ENCODE assay signal across 8 cellular contexts in the genomic region with DNA sequence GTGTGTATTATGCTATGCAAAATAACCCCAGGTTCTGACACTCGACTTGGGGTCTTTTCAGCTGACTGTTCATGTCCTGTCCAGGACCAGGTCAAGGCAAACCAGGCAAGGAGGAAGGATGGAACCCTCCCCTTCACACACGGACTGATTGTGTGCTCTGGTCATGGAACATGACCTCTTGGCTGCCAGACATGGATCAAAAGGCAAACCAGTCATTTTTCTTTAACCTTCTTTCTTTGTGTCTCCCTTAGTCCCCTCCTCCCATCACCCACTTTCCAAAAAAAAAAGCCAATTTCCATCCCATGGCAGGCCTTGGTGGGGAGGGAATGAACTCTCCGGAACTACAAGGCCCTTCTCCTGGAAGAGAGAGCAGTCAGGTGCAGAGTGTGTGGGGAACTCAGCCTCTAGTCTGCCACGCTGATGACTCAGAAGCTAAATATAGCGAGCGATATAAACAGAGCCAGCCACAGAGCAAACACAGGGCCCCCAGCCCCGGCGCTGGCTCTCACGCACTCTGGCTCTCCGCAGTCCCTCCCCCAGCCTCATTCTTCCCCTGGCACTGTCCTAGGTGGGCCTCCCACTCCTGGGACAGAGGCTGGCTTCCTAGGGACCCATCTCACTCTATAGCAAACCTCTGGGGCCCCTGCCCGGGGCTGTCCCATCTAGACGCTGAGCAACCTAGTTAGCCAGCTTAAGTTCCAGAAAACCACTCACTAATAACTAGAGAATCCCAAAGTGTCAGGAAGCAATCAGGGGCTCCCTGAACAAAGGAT. TPM values are rescaled to one million over a fixed set of nuclear protein-coding genes. Genes with fewer than 3 reads are reported as not detected.
DNase-seq lines count a peak whose midpoint lies in the region; ATAC-seq and TF ChIP-seq lines count a peak whose summit lies in the region.

No MANE protein-coding gene starts in this region.

- peak; percentile 99 for ATAC-seq in DND-41 (ENCODE audit: insufficient read depth, low read depth)
- ATAC-seq in GM21717 (IDR thresholded peaks at IDR 0.05; ENCODE audit: unreplicated experiment): peak; percentile 71
- ATAC-seq in activated T-cell treated with anti-CD3 and anti-CD28 coated beads, Interleukin-2, amount 50 U/mL, for 72 hours (replicated peaks in 1 of 2): peak; percentile 98 to 99

- TF ChIP-seq CTCF in DND-41 (IDR thresholded peaks at IDR 0.05; ENCODE audit: borderline replicate concordance, extremely low read depth, low read length, poor library complexity, severe bottlenecking) (no peak), testis (IDR thresholded peaks at IDR 0.05) (no peak)

- no peaks in the 10 kb centered on the region for H3K9me3 Mint-ChIP-seq in activated T-cell treated with anti-CD3 and anti-CD28 coated beads, Interleukin-2, amount 50 U/mL, for 72 hours

- no peaks in the 10 kb centered on the region for H4K20me1 ChIP-seq in DND-41 (ENCODE audit: insufficient read depth, low read length)

- peak overlapping the region; percentile 83 to 84 for H3K4me3 Mint-ChIP-seq in activated T-cell treated with anti-CD3 and anti-CD28 coated beads, Interleukin-2, amount 50 U/mL, for 72 hours

- H3K27me3 Mint-ChIP-seq in activated T-cell treated with anti-CD3 and anti-CD28 coated beads, Interleukin-2, amount 50 U/mL, for 72 hours (ENCODE audit: low read depth): no peaks in the 10 kb centered on the region

- WGBS in testis, 2 donors: 22 to 44% methylated on average over 12 of the region's 12 CpGs

- H3K4me1 ChIP-seq in DND-41 (ENCODE audit: insufficient read depth, low read length) (peaks cover 26% of the 10 kb centered on the region), neuron (ENCODE audit: insufficient read depth, low read length) (peaks cover 21% of the 10 kb centered on the region), testis (peaks cover 64% of the 10 kb centered on the region)

- H2AFZ ChIP-seq in DND-41 (ENCODE audit: low read depth, low read length): no peak overlapping the region
- peak overlapping the region; percentile 6 for H2AFZ ChIP-seq in neuron (ENCODE audit: low read depth, low read length)

- H3K27me3 ChIP-seq in DND-41 (ENCODE audit: insufficient read depth, low read length, poor library complexity) (no peaks in the 10 kb centered on the region), neuron (ENCODE audit: insufficient read depth, low read length) (no peaks in the 10 kb centered on the region), testis (no peaks in the 10 kb centered on the region)

- peaks cover 0 to 3% of the 10 kb centered on the region in 2 donors for H3K36me3 Mint-ChIP-seq in activated T-cell treated with anti-CD3 and anti-CD28 coated beads, Interleukin-2, amount 50 U/mL, for 72 hours (ENCODE audit: insufficient read depth in 2 of 2)

- no peaks in the 10 kb centered on the region for H3K79me2 ChIP-seq in DND-41 (ENCODE audit: insufficient read depth, low read length)

- H3K36me3 ChIP-seq in DND-41 (ENCODE audit: insufficient read depth, low read length) (no peaks in the 10 kb centered on the region), neuron (ENCODE audit: insufficient read depth, low read length) (peaks cover 3% of the 10 kb centered on the region), testis (ENCODE audit: low read depth, missing control alignments) (no peaks in the 10 kb centered on the region)

- H3K4me2 ChIP-seq in DND-41 (ENCODE audit: insufficient read depth, low read length): peak overlapping the region; percentile 4; the same call in 1 of the 2 replicates

- peak overlapping the region; percentile 65; the same call in 1 of the 2 replicates for H3K27ac ChIP-seq in DND-41 (ENCODE audit: low read length)
- peak overlapping the region; percentile 75 to 84 for H3K27ac ChIP-seq in testis

- no peak for TF ChIP-seq POLR2A in testis (IDR thresholded peaks at IDR 0.05)

- no peaks in the 10 kb centered on the region for H3K9me3 ChIP-seq in DND-41 (ENCODE audit: insufficient read depth, low read length, severe bottlenecking)
- no peaks in the 10 kb centered on the region for H3K9me3 ChIP-seq in neuron (ENCODE audit: low read length)
- H3K9me3 ChIP-seq in testis: no peaks in the 10 kb centered on the region

- peaks cover 86% of the 10 kb centered on the region for H3K4me1 Mint-ChIP-seq in activated T-cell treated with anti-CD3 and anti-CD28 coated beads, Interleukin-2, amount 50 U/mL, for 72 hours (ENCODE audit: low read depth)

- intact Hi-C loops in testis (cut with DNase I; ENCODE audit: low total_unique reads): no loop called here

- DNase-seq in DND-41 (peak; percentile 72), HuH-7.5 (ENCODE audit: low spot score) (peak; percentile 94), OCI-M1 (lab: John Stamatoyannopoulos, UW) (peak; percentile 97), fibroblast of peridontal ligament (ENCODE audit: extremely low read depth) (peak; percentile 96), testis (peak; percentile 92)
- peak; percentile 79 to 88 for DNase-seq in activated T-cell treated with anti-CD3 and anti-CD28 coated beads, Interleukin-2, amount 50 U/mL, for 72 hours

- peak overlapping the region; percentile 25 for H3K9ac ChIP-seq in DND-41 (ENCODE audit: low read depth, low read length)

- H3K4me3 ChIP-seq in DND-41 (ENCODE audit: low read depth in 1 of 2, low read length in 2 of 2) (no peak overlapping the region), neuron (ENCODE audit: low read length) (peak overlapping the region; percentile 2), testis (no peak overlapping the region)

- H3K27ac Mint-ChIP-seq in activated T-cell treated with anti-CD3 and anti-CD28 coated beads, Interleukin-2, amount 50 U/mL, for 72 hours: peak overlapping the region; percentile 86

RNA-seq across cellular contexts. Expression of a gene that starts 10.0 kb away (rescaled TPM):
- 10 to 100 TPM; 23.7 to 25.9 TPM for total RNA-seq in activated T-cell treated with anti-CD3 and anti-CD28 coated beads, Interleukin-2, amount 50 U/mL, for 72 hours
- 1 to 10 TPM; 6.9 to 7.7 TPM for total RNA-seq in testis
- polyA plus RNA-seq in testis (ENCODE audit: insufficient read depth, low read depth, low replicate concordance): 4.9 TPM

RNA-seq across cellular contexts. Expression of a gene that starts 59.7 kb away (rescaled TPM):
- 100 to 1,000 TPM; 102 to 117 TPM for total RNA-seq in activated T-cell treated with anti-CD3 and anti-CD28 coated beads, Interleukin-2, amount 50 U/mL, for 72 hours
- total RNA-seq in testis: 100 to 1,000 TPM; 277 to 410 TPM
- 359 TPM for polyA plus RNA-seq in testis (ENCODE audit: insufficient read depth, low read depth, low replicate concordance)
